ENCODE assay signal across 18 cellular contexts in the genomic region with DNA sequence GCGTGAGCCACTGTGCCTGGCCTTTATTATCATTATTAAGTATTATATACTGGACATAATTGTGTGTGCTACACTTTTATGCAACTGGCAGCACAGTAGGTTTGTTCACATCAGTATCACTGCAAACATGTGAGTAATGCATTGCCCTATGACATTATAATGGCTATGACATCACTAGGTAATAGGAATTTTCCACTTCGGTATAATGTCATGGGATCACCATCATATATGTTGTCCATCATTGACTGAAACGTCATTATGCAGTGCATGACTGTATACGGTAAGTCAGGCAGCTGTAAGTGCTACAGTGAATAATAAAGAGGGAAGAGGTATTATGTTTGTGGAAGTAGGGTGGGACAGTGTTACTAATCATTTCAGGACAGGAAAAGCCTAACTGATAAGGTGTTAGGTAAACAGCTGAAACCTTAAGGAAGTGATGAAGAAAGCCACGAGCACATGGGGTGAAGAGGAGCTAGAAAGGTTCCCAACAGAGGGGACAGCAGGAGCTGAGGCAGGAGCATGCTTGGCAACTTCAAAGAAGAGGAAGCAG.
A peak's percentile ranks its signal among the peaks of the same experiment; 100 is the strongest.
DNase-seq lines count a peak whose midpoint lies in the region; ATAC-seq, FAIRE-seq and TF ChIP-seq lines count a peak whose summit lies in the region.
"Had no signal": no experiment of that assay in that cellular context is flagged by ENCODE, and none has a peak within 500 bp of the region (broad histone marks: within the 10 kb centered on the region; RNA-seq: fewer than 3 reads in every experiment).

No MANE protein-coding gene starts in this region.

- H3K27ac ChIP-seq in HepG2 (ENCODE audit: extremely low read length, insufficient read depth, low read length) (no peak overlapping the region), right lobe of liver (no peak overlapping the region), mesenchymal stem cell (ENCODE audit: low read length, poor library complexity, severe bottlenecking) (no peak overlapping the region)
- H3K27ac ChIP-seq: BLaER1, GM23248, HL-60 had no signal

- ATAC-seq in HepG2 = no peak
- ATAC-seq in right lobe of liver = no peak
- no peak for ATAC-seq in activated T-cell treated with anti-CD3 and anti-CD28 coated beads, Interleukin-2, amount 50 U/mL, for 72 hours (replicated peaks in 1 of 2)
- ATAC-seq: GM12878 had no signal

- no peak overlapping the region for H3K27ac Mint-ChIP-seq in activated T-cell treated with anti-CD3 and anti-CD28 coated beads, Interleukin-2, amount 50 U/mL, for 72 hours
- H3K27ac Mint-ChIP-seq: CD8-positive, alpha-beta memory T cell had no signal

- TF ChIP-seq EP300 in HepG2 (IDR thresholded peaks at IDR 0.05; ENCODE audit: low read depth in 2 of 2, low read length in 2 of 2) (no peak), HepG2 (CRISPR knock-in tag; IDR thresholded peaks at IDR 0.05; ENCODE audit: borderline replicate concordance) (no peak)

- POLR2A ChIA-PET in HepG2 (lab: Yijun Ruan, JAX) = no interaction called here

- H3K4me1 Mint-ChIP-seq in activated T-cell treated with anti-CD3 and anti-CD28 coated beads, Interleukin-2, amount 50 U/mL, for 72 hours (ENCODE audit: low read depth) = no peaks in the 10 kb centered on the region
- H3K4me1 Mint-ChIP-seq: CD8-positive, alpha-beta memory T cell had no signal

- H4K8ac ChIP-seq in mesenchymal stem cell (ENCODE audit: low read length) = no peak overlapping the region

- in situ Hi-C loops in HepG2 (cut with HindIII; ENCODE audit: extremely low pct_ligation_motif_present, low pct_unique_long_range_greater_than_20kb) = no loop called here

- no peaks in the 10 kb centered on the region for H3K36me3 ChIP-seq in HepG2 (replicated peaks in 1 of 2; ENCODE audit: control insufficient read depth in 1 of 2, insufficient read depth in 2 of 2, low read length in 2 of 2)
- no peaks in the 10 kb centered on the region for H3K36me3 ChIP-seq in right lobe of liver
- H3K36me3 ChIP-seq in mesenchymal stem cell (ENCODE audit: control insufficient read depth in 1 of 2, insufficient read depth in 2 of 2, low read depth in 1 of 2, low read length in 2 of 2) = no peaks in the 10 kb centered on the region
- H3K36me3 ChIP-seq: BLaER1 had no signal

- H2BK15ac ChIP-seq in mesenchymal stem cell (ENCODE audit: low read depth, poor library complexity, severe bottlenecking) = no peak overlapping the region

- no peak overlapping the region for H3K18ac ChIP-seq in mesenchymal stem cell (ENCODE audit: low read depth in 1 of 2, low read length in 2 of 2)

- no peaks in the 10 kb centered on the region for H4K20me1 ChIP-seq in HepG2 (ENCODE audit: insufficient read depth, low read length)
- H4K20me1 ChIP-seq: BLaER1 had no signal

- H3K4ac ChIP-seq in mesenchymal stem cell (ENCODE audit: low read depth in 1 of 2, low read length in 2 of 2) = no peak overlapping the region

- no peaks in the 10 kb centered on the region for H3K36me3 Mint-ChIP-seq in activated T-cell treated with anti-CD3 and anti-CD28 coated beads, Interleukin-2, amount 50 U/mL, for 72 hours (ENCODE audit: insufficient read depth in 2 of 2)
- H3K36me3 Mint-ChIP-seq: CD8-positive, alpha-beta memory T cell had no signal

- under 1% methylated on average over 5 of the region's 5 CpGs for WGBS in HepG2 (ENCODE audit: low lambda C conversion rate)
- WGBS in right lobe of liver (ENCODE audit: insufficient coverage, low coverage, low lambda C conversion rate, missing lambda C conversion rate) = 54% methylated on average over 5 of the region's 5 CpGs
- WGBS in mesenchymal stem cell = 70% methylated on average over 4 of the region's 5 CpGs

- TF ChIP-seq CTCF in HepG2 (CRISPR knock-in tag; IDR thresholded peaks at IDR 0.05) (no peak), right lobe of liver (IDR thresholded peaks at IDR 0.05) (no peak)

- no peaks in the 10 kb centered on the region for H3K9me3 ChIP-seq in HepG2 (ENCODE audit: low read length)
- no peaks in the 10 kb centered on the region for H3K9me3 ChIP-seq in right lobe of liver
- H3K9me3 ChIP-seq in mesenchymal stem cell (ENCODE audit: control insufficient read depth, low read length) = peaks cover 7% of the 10 kb centered on the region
- H3K9me3 ChIP-seq: BLaER1, Caco-2 had no signal

- H3K4me2 ChIP-seq in HepG2 (ENCODE audit: low read depth, low read length) (no peak overlapping the region), mesenchymal stem cell (ENCODE audit: low read length, poor library complexity, severe bottlenecking) (no peak overlapping the region)
- H3K4me2 ChIP-seq: BLaER1 had no signal

- H2AFZ ChIP-seq in HepG2 (ENCODE audit: low read length) (no peak overlapping the region), mesenchymal stem cell (ENCODE audit: low read depth, low read length) (no peak overlapping the region)
- H2AFZ ChIP-seq: GM23248 had no signal

- no peak overlapping the region for H4K91ac ChIP-seq in mesenchymal stem cell (ENCODE audit: low read length)

- H2AK5ac ChIP-seq in mesenchymal stem cell (ENCODE audit: low read length, severe bottlenecking) = no peak overlapping the region

- no peak overlapping the region for H3K9ac ChIP-seq in HepG2 (ENCODE audit: insufficient read depth, low read depth, low read length)
- H3K9ac ChIP-seq in mesenchymal stem cell (ENCODE audit: low read length) = no peak overlapping the region
- H3K9ac ChIP-seq: BLaER1, GM23248 had no signal

- TF ChIP-seq RAD21 in HepG2 (CRISPR knock-in tag; IDR thresholded peaks at IDR 0.05) = no peak

- no peak for TF ChIP-seq POLR2A in HepG2 (IDR thresholded peaks at IDR 0.05; ENCODE audit: insufficient read depth in 1 of 2, low read depth in 2 of 2, low read length in 2 of 2)
- no peak for TF ChIP-seq POLR2A in right lobe of liver (IDR thresholded peaks at IDR 0.05)

- H3K79me2 ChIP-seq in HepG2 (ENCODE audit: insufficient read depth, low read length) = no peaks in the 10 kb centered on the region

- DNase-seq in HepG2 (ENCODE audit: low spot score) = no peak
- DNase-seq in right lobe of liver = no peak
- DNase-seq in NCI-H69 (lab: John Stamatoyannopoulos, UW) = peak; percentile 34
- peak; percentile 9 for DNase-seq in mesenchymal stem cell
- no peak for DNase-seq in SW 1271 (lab: John Stamatoyannopoulos, UW)
- DNase-seq in RPMI8226 = no peak
- no peak for DNase-seq in activated T-cell treated with anti-CD3 and anti-CD28 coated beads, Interleukin-2, amount 50 U/mL, for 72 hours
- DNase-seq: 8988T; AML-193; Caco-2; CD8-positive, alpha-beta memory T cell; DMS53; GM23248; H7 had no signal

- peaks cover 1 to 2% of the 10 kb centered on the region in 2 donors for H3K9me3 Mint-ChIP-seq in activated T-cell treated with anti-CD3 and anti-CD28 coated beads, Interleukin-2, amount 50 U/mL, for 72 hours

- CTCF ChIA-PET in HepG2 (lab: Yijun Ruan, JAX; ENCODE audit: low intra/inter-chr PET ratio, low total read pairs) = no interaction called here

- H3K14ac ChIP-seq in mesenchymal stem cell (ENCODE audit: low read length in 2 of 2) = no peak overlapping the region

- H3K4me3 ChIP-seq in HepG2 (replicated peaks in 1 of 3; ENCODE audit: insufficient read depth in 1 of 3, low read depth in 2 of 3, low read length in 3 of 3) (no peak overlapping the region), right lobe of liver (no peak overlapping the region), mesenchymal stem cell (ENCODE audit: insufficient read depth in 1 of 2, low read depth in 1 of 2, low read length in 2 of 2) (no peak overlapping the region)
- H3K4me3 ChIP-seq: BLaER1, GM12878, GM23248 had no signal

- no peak overlapping the region for H2BK120ac ChIP-seq in mesenchymal stem cell (ENCODE audit: low read depth, low read length)

- H3K4me3 Mint-ChIP-seq in activated T-cell treated with anti-CD3 and anti-CD28 coated beads, Interleukin-2, amount 50 U/mL, for 72 hours = no peak overlapping the region
- H3K4me3 Mint-ChIP-seq: CD8-positive, alpha-beta memory T cell had no signal

- H3K79me1 ChIP-seq in mesenchymal stem cell (replicated peaks; ENCODE audit: low read length, poor library complexity, severe bottlenecking) = no peaks in the 10 kb centered on the region

- H3K4me1 ChIP-seq in HepG2 (ENCODE audit: insufficient read depth, low read length) (no peaks in the 10 kb centered on the region), right lobe of liver (no peaks in the 10 kb centered on the region), mesenchymal stem cell (ENCODE audit: control insufficient read depth, insufficient read depth, low read depth, low read length) (no peaks in the 10 kb centered on the region)
- H3K4me1 ChIP-seq: Caco-2 had no signal

- no peak overlapping the region for H2BK12ac ChIP-seq in mesenchymal stem cell (ENCODE audit: low read length in 2 of 2)

- H2BK5ac ChIP-seq in mesenchymal stem cell (ENCODE audit: low read depth, low read length, poor library complexity, severe bottlenecking) = no peak overlapping the region

- intact Hi-C loops in HepG2 (cut with micrococcal nuclease; ENCODE audit: unreplicated experiment) = no loop called here
- intact Hi-C loops in right lobe of liver (cut with DNase I) = no loop called here

- H3K27me3 ChIP-seq in HepG2 (ENCODE audit: control insufficient read depth in 1 of 2, insufficient read depth in 2 of 2, low read length in 2 of 2) (no peaks in the 10 kb centered on the region; a peak in 1 of 5 replicates), right lobe of liver (no peaks in the 10 kb centered on the region), mesenchymal stem cell (ENCODE audit: control insufficient read depth in 1 of 2, insufficient read depth in 1 of 2, low read length in 2 of 2) (peaks cover 0 to 35% of the 10 kb centered on the region in 2 experiments)
- H3K27me3 ChIP-seq: BLaER1 had no signal

- H3K23ac ChIP-seq in mesenchymal stem cell (ENCODE audit: low read length in 2 of 2) = no peak overlapping the region

- no peaks in the 10 kb centered on the region for H3K27me3 Mint-ChIP-seq in activated T-cell treated with anti-CD3 and anti-CD28 coated beads, Interleukin-2, amount 50 U/mL, for 72 hours (ENCODE audit: low read depth)

- no peak for FAIRE-seq in HepG2 (lab: Jason Lieb, UNC)
- FAIRE-seq: GM12878, GM18507 had no signal

- no TSS peak for BruUV-seq in HepG2 (replicated peaks; lab: Mats Ljungman, UMichigan)

TF ChIP-seq in HepG2, 621 proteins besides CTCF, POLR2A, EP300 and RAD21 (continues in another document):
- peak; percentile 46; the same call in 1 of the 2 replicates for TF ChIP-seq ATF7 (IDR thresholded peaks at IDR 0.05)
- TF ChIP-seq ATF7 (CRISPR knock-in tag; IDR thresholded peaks at IDR 0.05) = no peak

Comparison
In these comparisons a context has a peak if more than half of its experiments do, and no peak if none do; other contexts are left out.
1. DNase-seq: peak in NCI-H69 (single experiment) and mesenchymal stem cell (single experiment); none in HepG2 (single experiment), right lobe of liver (0 of 3), SW 1271 (0 of 2), RPMI8226 (single experiment) and activated T-cell treated with anti-CD3 and anti-CD28 coated beads, Interleukin-2, amount 50 U/mL, for 72 hours (0 of 2).